ENCODE assay signal across 21 cellular contexts in the genomic region with DNA sequence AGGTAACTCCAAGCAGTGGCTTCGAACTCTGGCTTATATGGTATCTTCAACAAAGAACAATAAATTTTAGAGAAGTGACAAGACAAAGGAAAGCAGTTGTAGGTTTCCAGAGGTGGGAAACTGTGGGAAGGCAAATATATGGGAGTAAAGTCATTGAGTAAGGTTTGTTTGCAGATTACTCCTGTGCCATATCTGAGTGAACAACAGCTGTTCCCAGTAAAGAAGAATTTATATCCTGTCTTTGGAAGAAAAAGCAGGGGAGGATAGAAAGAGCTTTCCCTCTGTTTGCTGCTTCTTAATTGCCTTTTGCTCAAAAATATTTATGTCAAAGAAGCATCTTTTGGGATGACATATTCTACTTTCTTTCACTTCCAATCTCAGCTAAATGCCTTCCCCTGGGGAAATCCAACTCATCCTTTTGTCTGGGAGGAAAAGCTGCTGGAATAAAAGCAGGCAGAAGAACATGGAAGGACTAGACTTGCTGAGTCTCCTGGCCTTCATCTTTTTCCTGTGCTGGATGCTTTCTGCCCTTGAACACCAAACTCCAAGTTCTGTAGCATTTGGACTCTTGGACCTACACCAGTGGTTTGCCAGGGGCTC. TPM values are rescaled to one million over a fixed set of nuclear protein-coding genes. Genes with fewer than 3 reads are reported as not detected.
A peak's percentile ranks its signal among the peaks of the same experiment; 100 is the strongest.
DNase-seq lines count a peak whose midpoint lies in the region; ATAC-seq, FAIRE-seq and TF ChIP-seq lines count a peak whose summit lies in the region.
"Had no signal": no experiment of that assay in that cellular context is flagged by ENCODE, and none has a peak within 500 bp of the region (broad histone marks: within the 10 kb centered on the region; RNA-seq: fewer than 3 reads in every experiment).

No MANE protein-coding gene starts in this region.

- H3K27me3 Mint-ChIP-seq in MCF 10A (ENCODE audit: insufficient read depth, unreplicated experiment) = peaks cover under 1% of the 10 kb centered on the region

- DNase-seq in MCF 10A (ENCODE audit: unreplicated experiment) (no peak), breast epithelium (ENCODE audit: low spot score in 2 of 2) (no peak), WERI-Rb-1 (no peak), left kidney (ENCODE audit: low read depth, low spot score) (peak; percentile 59), urothelium cell line (ENCODE audit: low spot score) (no peak), ascending aorta (ENCODE audit: low spot score in 2 of 2) (no peak), kidney (no peak)
- DNase-seq: Calu3; CD8-positive, alpha-beta T cell; Kasumi-1; NCI-H1092 treated with DMSO at 0.1 percent for 48 hours; NCI-H146; NCI-H2081; NCI-H748 treated with DMSO at 0.1 percent for 48 hours; SHP77 treated with DMSO at 0.1 percent for 48 hours had no signal

- peak overlapping the region; percentile 83 for H3K27ac Mint-ChIP-seq in MCF 10A (ENCODE audit: low read depth, unreplicated experiment)
- H3K27ac Mint-ChIP-seq: CD8-positive, alpha-beta T cell had no signal

- no peak for ATAC-seq in HG02938 (IDR thresholded peaks at IDR 0.05; ENCODE audit: unreplicated experiment)
- ATAC-seq: CD8-positive, alpha-beta T cell; SK-N-SH treated with all-trans-retinoic acid at 6 μM for 48 hours had no signal

- H3K36me3 ChIP-seq in breast epithelium (no peaks in the 10 kb centered on the region), WERI-Rb-1 (no peaks in the 10 kb centered on the region), ascending aorta (no peaks in the 10 kb centered on the region), kidney (ENCODE audit: control insufficient read depth in 1 of 2, insufficient read depth in 2 of 2, low read length in 2 of 2) (no peaks in the 10 kb centered on the region)
- H3K36me3 ChIP-seq: BLaER1 treated with 17β-estradiol and CSF1 and Interleukin-3, amounts not matched to agents 10 nM and 100 nM had no signal

- no peak overlapping the region for H3K4me3 ChIP-seq in breast epithelium
- no peak overlapping the region for H3K4me3 ChIP-seq in WERI-Rb-1 (ENCODE audit: low read depth, low read length)
- no peak overlapping the region for H3K4me3 ChIP-seq in ascending aorta
- no peak overlapping the region for H3K4me3 ChIP-seq in kidney (ENCODE audit: low read length in 2 of 2)
- H3K4me3 ChIP-seq: BLaER1 treated with 17β-estradiol and CSF1 and Interleukin-3, amounts not matched to agents 10 nM and 100 nM had no signal

- H3K9me3 ChIP-seq in breast epithelium (no peaks in the 10 kb centered on the region), WERI-Rb-1 (ENCODE audit: severe bottlenecking) (no peaks in the 10 kb centered on the region), ascending aorta (no peaks in the 10 kb centered on the region), kidney (ENCODE audit: control insufficient read depth in 1 of 2, low read length in 2 of 2) (no peaks in the 10 kb centered on the region)

- TF ChIP-seq POLR2A in breast epithelium (IDR thresholded peaks at IDR 0.05) = no peak

- no peak overlapping the region for H3K9ac ChIP-seq in kidney (ENCODE audit: low read length in 2 of 2)
- H3K9ac ChIP-seq: BLaER1 treated with 17β-estradiol and CSF1 and Interleukin-3, amounts not matched to agents 10 nM and 100 nM had no signal

- no peaks in the 10 kb centered on the region for H3K9me3 Mint-ChIP-seq in MCF 10A (ENCODE audit: unreplicated experiment)
- H3K9me3 Mint-ChIP-seq: CD8-positive, alpha-beta T cell had no signal

- H3K27me3 ChIP-seq in breast epithelium (no peaks in the 10 kb centered on the region), WERI-Rb-1 (ENCODE audit: insufficient read depth, low read depth, severe bottlenecking) (no peaks in the 10 kb centered on the region), ascending aorta (no peaks in the 10 kb centered on the region)
- H3K27me3 ChIP-seq: BLaER1 treated with 17β-estradiol and CSF1 and Interleukin-3, amounts not matched to agents 10 nM and 100 nM had no signal

- H3K4me1 ChIP-seq in breast epithelium = no peaks in the 10 kb centered on the region
- H3K4me1 ChIP-seq in ascending aorta = no peaks in the 10 kb centered on the region
- H3K4me1 ChIP-seq in kidney (ENCODE audit: control insufficient read depth in 1 of 2, insufficient read depth in 1 of 2, low read depth in 1 of 2, low read length in 2 of 2) = no peaks in the 10 kb centered on the region

- no peak overlapping the region for H3K27ac ChIP-seq in breast epithelium
- H3K27ac ChIP-seq in WERI-Rb-1 = peak overlapping the region; percentile 17; the same call in 1 of the 2 replicates
- peak overlapping the region in 1 of 2 donors; percentile 0 for H3K27ac ChIP-seq in ascending aorta
- no peak overlapping the region for H3K27ac ChIP-seq in kidney (ENCODE audit: low read depth in 2 of 2, low read length in 2 of 2)

- FAIRE-seq in urothelium cell line (lab: Jason Lieb, UNC) = no peak
- no peak for FAIRE-seq in kidney (lab: Jason Lieb, UNC)
- FAIRE-seq: A204.1, GM12891, GM19239 had no signal

- CTCF ChIA-PET in MCF 10A (lab: Yijun Ruan, JAX) = no interaction called here

- POLR2A ChIA-PET in MCF 10A (lab: Yijun Ruan, JAX) = interaction anchor here (0.9 kb wide), 1 partner anchor 8 kb away, joined by 3 read pairs; no protein-coding TSS in a partner anchor

- peaks cover 6% of the 10 kb centered on the region for H3K4me1 Mint-ChIP-seq in MCF 10A (ENCODE audit: insufficient read depth, unreplicated experiment)

- no peaks in the 10 kb centered on the region for H3K36me3 Mint-ChIP-seq in MCF 10A (ENCODE audit: insufficient read depth, unreplicated experiment)
- H3K36me3 Mint-ChIP-seq: CD8-positive, alpha-beta T cell had no signal

- intact Hi-C loops in MCF 10A (cut with micrococcal nuclease) (no loop called here), breast epithelium (cut with DNase I; ENCODE audit: low total_unique reads) (no loop called here), ascending aorta (cut with DNase I) (loop anchor here (10.0 kb wide), 1 partner anchor 266 kb away; a partner anchor contains a TSS), kidney (cut with DNase I) (no loop called here)

- BruUV-seq in MCF 10A (replicated peaks; lab: Mats Ljungman, UMichigan) = no TSS peak

- H3K4me3 Mint-ChIP-seq in MCF 10A (ENCODE audit: unreplicated experiment) = no peak overlapping the region
- H3K4me3 Mint-ChIP-seq: CD8-positive, alpha-beta T cell had no signal

- TF ChIP-seq CTCF in MCF 10A (IDR thresholded peaks at IDR 0.05; ENCODE audit: unreplicated experiment) = no peak
- no peak for TF ChIP-seq CTCF in breast epithelium (IDR thresholded peaks at IDR 0.05)
- TF ChIP-seq CTCF in WERI-Rb-1 (IDR thresholded peaks at IDR 0.05; ENCODE audit: low read depth, low read length) = no peak
- TF ChIP-seq CTCF in ascending aorta (IDR thresholded peaks at IDR 0.05) = no peak
- TF ChIP-seq CTCF in kidney (IDR thresholded peaks at IDR 0.05; ENCODE audit: borderline replicate concordance, extremely low read depth, insufficient read depth) = no peak

RNA-seq across cellular contexts. Expression of a gene that starts 10.4 kb away (rescaled TPM):
- total RNA-seq in MCF 10A (2022) (155 and 158 TPM in 2 replicates), breast epithelium (10 to 100 TPM; 58.2 to 67.8 (median 61.0) TPM), ascending aorta (85.0 TPM), kidney (82.0 TPM)
- polyA plus RNA-seq in kidney (ENCODE audit: insufficient read depth, low read depth, low replicate concordance) = 85.0 TPM
